ENCODE assay signal across 10 cellular contexts in genomic region chr7:8114175-8114574, GRCh38.
DNase-seq lines count a peak whose midpoint lies in the region; ATAC-seq and TF ChIP-seq lines count a peak whose summit lies in the region.
"Had no signal": no experiment of that assay in that cellular context is flagged by ENCODE, and none has a peak within 500 bp of the region (broad histone marks: within the 10 kb centered on the region; RNA-seq: fewer than 3 reads in every experiment).

No MANE protein-coding gene starts in this region.

- H3K9me3 ChIP-seq in mesenchymal stem cell (ENCODE audit: control insufficient read depth, low read length) (no peaks in the 10 kb centered on the region), SJCRH30 (replicated peaks) (no peaks in the 10 kb centered on the region; the same call in 1 of the 2 replicates), ascending aorta (no peaks in the 10 kb centered on the region)
- H3K9me3 ChIP-seq: left lung had no signal

- H3K4me2 ChIP-seq in mesenchymal stem cell (ENCODE audit: low read length, poor library complexity, severe bottlenecking) = no peak overlapping the region

- H3K4me1 ChIP-seq in mesenchymal stem cell (ENCODE audit: control insufficient read depth, insufficient read depth, low read depth, low read length) (peaks cover 20% of the 10 kb centered on the region), SJCRH30 (no peaks in the 10 kb centered on the region), ascending aorta (no peaks in the 10 kb centered on the region)
- H3K4me1 ChIP-seq: foreskin keratinocyte, left lung had no signal

- peak overlapping the region; percentile 9 for H2AK5ac ChIP-seq in mesenchymal stem cell (ENCODE audit: low read length, severe bottlenecking)

- H3K36me3 ChIP-seq in mesenchymal stem cell (ENCODE audit: control insufficient read depth in 1 of 2, insufficient read depth in 2 of 2, low read depth in 1 of 2, low read length in 2 of 2) (no peaks in the 10 kb centered on the region), SJCRH30 (no peaks in the 10 kb centered on the region), ascending aorta (no peaks in the 10 kb centered on the region)

- no peak overlapping the region for H3K9ac ChIP-seq in mesenchymal stem cell (ENCODE audit: low read length)

- H4K8ac ChIP-seq in mesenchymal stem cell (ENCODE audit: low read length) = no peak overlapping the region

- in situ Hi-C loops in GM13977 (cut with MboI; ENCODE audit: low pct_unique_long_range_greater_than_20kb, low sequenced_read_pairs, unreplicated experiment) = no loop called here

- intact Hi-C loops in ascending aorta (cut with DNase I) = loop anchor here (10.0 kb wide), 1 partner anchor 59 kb away; no protein-coding TSS in a partner anchor

- no peak overlapping the region for H3K23ac ChIP-seq in mesenchymal stem cell (ENCODE audit: low read length in 2 of 2)

- H3K27me3 ChIP-seq in mesenchymal stem cell (ENCODE audit: control insufficient read depth in 1 of 2, insufficient read depth in 1 of 2, low read length in 2 of 2) (no peaks in the 10 kb centered on the region), SJCRH30 (no peaks in the 10 kb centered on the region), ascending aorta (no peaks in the 10 kb centered on the region)
- H3K27me3 ChIP-seq: foreskin keratinocyte, left lung had no signal

- no peak overlapping the region for H3K18ac ChIP-seq in mesenchymal stem cell (ENCODE audit: low read depth in 1 of 2, low read length in 2 of 2)

- H2BK12ac ChIP-seq in mesenchymal stem cell (ENCODE audit: low read length in 2 of 2) = no peak overlapping the region

- H2AFZ ChIP-seq in mesenchymal stem cell (ENCODE audit: low read depth, low read length) = no peak overlapping the region

- H4K91ac ChIP-seq in mesenchymal stem cell (ENCODE audit: low read length) = no peak overlapping the region

- H2BK15ac ChIP-seq in mesenchymal stem cell (ENCODE audit: low read depth, poor library complexity, severe bottlenecking) = no peak overlapping the region

- no peak overlapping the region for H2BK120ac ChIP-seq in mesenchymal stem cell (ENCODE audit: low read depth, low read length)

- H3K14ac ChIP-seq in mesenchymal stem cell (ENCODE audit: low read length in 2 of 2) = no peak overlapping the region

- H3K4me3 ChIP-seq in mesenchymal stem cell (ENCODE audit: insufficient read depth in 1 of 2, low read depth in 1 of 2, low read length in 2 of 2) (no peak overlapping the region), SJCRH30 (no peak overlapping the region), ascending aorta (no peak overlapping the region)
- H3K4me3 ChIP-seq: left lung had no signal

- H3K4ac ChIP-seq in mesenchymal stem cell (ENCODE audit: low read depth in 1 of 2, low read length in 2 of 2) = no peak overlapping the region

- H3K27ac ChIP-seq in mesenchymal stem cell (ENCODE audit: low read length, poor library complexity, severe bottlenecking) (no peak overlapping the region), SJCRH30 (no peak overlapping the region), ascending aorta (no peak overlapping the region)
- H3K27ac ChIP-seq: foreskin keratinocyte, left lung had no signal

- DNase-seq in GM13977 (ENCODE audit: low spot score) (peak; percentile 57), mesenchymal stem cell (no peak), NCI-H446 (lab: John Stamatoyannopoulos, UW) (no peak), SJCRH30 (no peak), ascending aorta (ENCODE audit: low spot score in 2 of 2) (no peak)
- DNase-seq: foreskin keratinocyte, left lung, Right ventricle myocardium superior had no signal

- 87% methylated on average over 3 of the region's 4 CpGs for WGBS in mesenchymal stem cell

- H2BK5ac ChIP-seq in mesenchymal stem cell (ENCODE audit: low read depth, low read length, poor library complexity, severe bottlenecking) = no peak overlapping the region

- TF ChIP-seq CTCF in GM13977 (IDR thresholded peaks at IDR 0.05; ENCODE audit: extremely low read depth, insufficient read depth, missing control alignments) (no peak), ascending aorta (IDR thresholded peaks at IDR 0.05) (no peak)

- ATAC-seq in GM19397 (IDR thresholded peaks at IDR 0.05; ENCODE audit: unreplicated experiment) = peak; percentile 26
- ATAC-seq in HG03571 (IDR thresholded peaks at IDR 0.05; ENCODE audit: unreplicated experiment) = peak; percentile 35
- ATAC-seq: foreskin keratinocyte, left lung had no signal

- no peaks in the 10 kb centered on the region for H3K79me1 ChIP-seq in mesenchymal stem cell (replicated peaks; ENCODE audit: low read length, poor library complexity, severe bottlenecking)
